Comparison of ENCODE assay signal across 12 cellular contexts in the genomic region with DNA sequence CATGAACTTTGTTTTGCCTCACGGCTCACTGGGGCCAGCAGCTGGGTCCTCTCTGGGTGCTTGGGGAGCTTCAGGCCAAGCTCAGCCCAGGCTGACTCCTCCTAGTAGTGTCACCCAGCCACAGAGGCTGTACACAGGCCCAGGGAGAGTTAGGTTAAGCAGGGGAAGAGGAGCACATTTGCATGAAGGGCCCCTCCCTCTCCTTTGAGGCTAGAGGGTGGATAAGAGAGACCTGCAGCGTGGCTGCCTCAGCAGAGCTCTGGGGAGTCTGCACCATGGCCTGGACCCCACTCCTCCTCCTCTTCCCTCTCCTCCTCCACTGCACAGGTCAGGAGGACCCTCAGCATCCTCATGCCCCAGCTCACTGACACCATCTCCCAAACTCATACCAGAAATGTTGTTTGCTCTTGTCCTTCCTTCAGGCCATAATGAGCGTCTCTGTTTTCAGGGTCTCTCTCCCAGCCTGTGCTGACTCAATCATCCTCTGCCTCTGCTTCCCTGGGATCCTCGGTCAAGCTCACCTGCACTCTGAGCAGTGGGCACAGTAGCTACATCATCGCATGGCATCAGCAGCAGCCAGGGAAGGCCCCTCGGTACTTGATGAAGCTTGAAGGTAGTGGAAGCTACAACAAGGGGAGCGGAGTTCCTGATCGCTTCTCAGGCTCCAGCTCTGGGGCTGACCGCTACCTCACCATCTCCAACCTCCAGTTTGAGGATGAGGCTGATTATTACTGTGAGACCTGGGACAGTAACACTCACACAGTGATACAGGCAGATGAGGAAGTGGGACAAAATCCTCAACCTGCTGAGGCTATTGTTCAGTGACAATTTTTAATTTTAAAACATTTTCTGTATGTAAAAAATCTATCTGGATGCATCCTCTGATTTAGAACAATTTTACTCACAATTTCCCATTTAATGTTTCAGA.
DNase-seq lines count a peak whose midpoint lies in the region; ATAC-seq and TF ChIP-seq lines count a peak whose summit lies in the region.
"Had no signal": no experiment of that assay in that cellular context is flagged by ENCODE, and none has a peak within 500 bp of the region (broad histone marks: within the 10 kb centered on the region; RNA-seq: fewer than 3 reads in every experiment).

No MANE protein-coding gene starts in this region.

- H4K20me1 ChIP-seq in BLaER1, result no peaks in the 10 kb centered on the region

- no peak overlapping the region for H3K4me3 Mint-ChIP-seq in glutamatergic neuron (ENCODE audit: unreplicated experiment)

- H3K27me3 ChIP-seq in BLaER1, result no peaks in the 10 kb centered on the region
- H3K27me3 ChIP-seq in aorta (ENCODE audit: control insufficient read depth in 1 of 2, insufficient read depth in 2 of 2, low read length in 1 of 2), result peaks cover 0 to 2% of the 10 kb centered on the region in 2 donors

- H3K9me3 ChIP-seq in BLaER1 (no peaks in the 10 kb centered on the region), aorta (ENCODE audit: control insufficient read depth, low read length) (no peaks in the 10 kb centered on the region)
- H3K9me3 ChIP-seq: esophagus squamous epithelium had no signal

- H3K27me3 Mint-ChIP-seq in glutamatergic neuron (ENCODE audit: unreplicated experiment), result peaks cover 14% of the 10 kb centered on the region

- H3K4me3 ChIP-seq in BLaER1 (no peak overlapping the region), aorta (ENCODE audit: low read length in 2 of 2) (no peak overlapping the region)
- H3K4me3 ChIP-seq: esophagus squamous epithelium, SK-N-MC had no signal

- intact Hi-C loops in aorta (cut with DNase I), result no loop called here

- H3K27ac ChIP-seq in BLaER1, result peak overlapping the region; percentile 73
- no peak overlapping the region for H3K27ac ChIP-seq in aorta (ENCODE audit: low read depth in 1 of 2, low read length in 2 of 2)
- H3K27ac ChIP-seq: esophagus squamous epithelium, SK-N-MC had no signal

- ATAC-seq in GM19043 (IDR thresholded peaks at IDR 0.05; ENCODE audit: low read depth, unreplicated experiment) (peak; percentile 90), HG02642 (IDR thresholded peaks at IDR 0.05; ENCODE audit: poor library complexity, unreplicated experiment) (peak; percentile 74), HG03565 (IDR thresholded peaks at IDR 0.05; ENCODE audit: unreplicated experiment) (peak; percentile 63), aorta (ENCODE audit: low FRiP score) (no peak)
- ATAC-seq: left colon had no signal

- peak overlapping the region; percentile 46; the same call in 1 of the 2 replicates for H3K9ac ChIP-seq in BLaER1

- H3K4me1 ChIP-seq in BLaER1 (peaks cover 79% of the 10 kb centered on the region), aorta (ENCODE audit: control insufficient read depth in 1 of 2, insufficient read depth in 2 of 2, low read length in 2 of 2) (no peaks in the 10 kb centered on the region)
- H3K4me1 ChIP-seq: esophagus squamous epithelium had no signal

- H3K4me1 Mint-ChIP-seq in glutamatergic neuron (ENCODE audit: low read depth, unreplicated experiment), result peaks cover 5% of the 10 kb centered on the region

- no peak for TF ChIP-seq CTCF in glutamatergic neuron (IDR thresholded peaks at IDR 0.05; ENCODE audit: partially characterized antibody, unreplicated experiment)

- 62 to 65% methylated on average over 9 of the region's 9 CpGs for WGBS in aorta, 2 donors

- peaks cover 5% of the 10 kb centered on the region for H3K36me3 Mint-ChIP-seq in glutamatergic neuron (ENCODE audit: unreplicated experiment)

- no peak for DNase-seq in glutamatergic neuron
- DNase-seq in NCI-H1930 (lab: John Stamatoyannopoulos, UW), result no peak
- DNase-seq in aorta, result no peak
- DNase-seq in islet precursor cell, result no peak
- DNase-seq: esophagus squamous epithelium, NCI-H2107 had no signal

- H3K9me3 Mint-ChIP-seq in glutamatergic neuron (ENCODE audit: unreplicated experiment), result peaks cover 9% of the 10 kb centered on the region

- no peak overlapping the region for H3K27ac Mint-ChIP-seq in glutamatergic neuron (ENCODE audit: unreplicated experiment)

- H3K4me2 ChIP-seq in BLaER1, result peak overlapping the region; percentile 94

- H3K36me3 ChIP-seq in BLaER1, result no peaks in the 10 kb centered on the region
- no peaks in the 10 kb centered on the region for H3K36me3 ChIP-seq in aorta (ENCODE audit: control insufficient read depth in 1 of 2, insufficient read depth in 2 of 2, low read length in 1 of 2)
- H3K36me3 ChIP-seq: esophagus squamous epithelium had no signal
